ENCODE assay signal across 8 cellular contexts in genomic region chr20:45890997-45891983, GRCh38. TPM values are rescaled to one million over a fixed set of nuclear protein-coding genes. Genes with fewer than 3 reads are reported as not detected.
A peak's percentile ranks its signal among the peaks of the same experiment; 100 is the strongest.
DNase-seq lines count a peak whose midpoint lies in the region; TF ChIP-seq lines count a peak whose summit lies in the region.

CTSA (plus strand) TSS chr20:45891335; CDS start chr20:45891569, 234 bp downstream.
A gene with protein sequence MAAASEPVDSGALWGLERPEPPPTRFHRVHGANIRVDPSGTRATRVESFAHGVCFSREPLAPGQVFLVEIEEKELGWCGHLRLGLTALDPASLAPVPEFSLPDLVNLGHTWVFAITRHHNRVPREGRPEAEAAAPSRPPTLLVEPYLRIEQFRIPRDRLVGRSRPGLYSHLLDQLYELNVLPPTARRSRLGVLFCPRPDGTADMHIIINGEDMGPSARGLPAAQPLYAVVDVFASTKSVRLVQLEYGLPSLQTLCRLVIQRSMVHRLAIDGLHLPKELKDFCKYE (minus strand): TSS chr20:45891208. CDS start chr20:45890991, 217 bp downstream.

- H3K4me1 ChIP-seq in Loucy (ENCODE audit: insufficient read depth, low read length, poor library complexity, severe bottlenecking), result peaks cover 15% of the 10 kb centered on the region

- no peaks in the 10 kb centered on the region for H3K9me2 ChIP-seq in Loucy (replicated peaks; ENCODE audit: low read depth, low read length)

- no peaks in the 10 kb centered on the region for H3K9me3 ChIP-seq in Loucy (ENCODE audit: insufficient read depth, low read depth, low read length)

- 0 out of 2 replicates have a peak, but pooled peaks cover 4% of the 10 kb centered on the region for H3K79me2 ChIP-seq in Loucy (ENCODE audit: insufficient read depth, low read length)

- no peaks in the 10 kb centered on the region for H3F3A ChIP-seq in Loucy (ENCODE audit: low read depth)

- H3K4me3 ChIP-seq in Loucy (ENCODE audit: low read length, poor library complexity, severe bottlenecking), result peak within 1 kb of the TSS; percentile 81

- peak; percentile 92 for DNase-seq in EL
- peak; percentile 78 for DNase-seq in H4 (ENCODE audit: low spot score)
- DNase-seq in SK-N-DZ (ENCODE audit: low spot score), result peak; percentile 96
- peak; percentile 87 for DNase-seq in activated naive CD4-positive, alpha-beta T cell treated with anti-CD3 and anti-CD28 coated beads, Interleukin-2, amount 50 U/mL, for 16 hours
- DNase-seq in globus pallidus (ENCODE audit: low spot score), result peak; percentile 89
- peak; percentile 85 for DNase-seq in occipital lobe (lab: John Stamatoyannopoulos, UW)
- peak; percentile 95 for DNase-seq in superior temporal gyrus (ENCODE audit: extremely low spot score)

- H2AFZ ChIP-seq in Loucy (ENCODE audit: low read length), result peak within 1 kb of the TSS; percentile 96

- no peak for TF ChIP-seq CTCF in Loucy (conservative IDR thresholded peaks at IDR 0.05; ENCODE audit: low read length)

- H4K20me1 ChIP-seq in Loucy (ENCODE audit: insufficient read depth, low read length, poor library complexity, severe bottlenecking), result no peaks in the 10 kb centered on the region

- peak within 1 kb of the TSS; percentile 84 for H3K4me2 ChIP-seq in Loucy (ENCODE audit: low read depth, low read length, poor library complexity, severe bottlenecking)

- H3K36me3 ChIP-seq in Loucy (ENCODE audit: insufficient read depth, low read length), result no peaks in the 10 kb centered on the region

- H3K9ac ChIP-seq in Loucy (ENCODE audit: low read depth, low read length, poor library complexity, severe bottlenecking), result peak within 1 kb of the TSS; percentile 72

- no peaks in the 10 kb centered on the region for H3K27me3 ChIP-seq in Loucy (ENCODE audit: insufficient read depth, low read length, poor library complexity, severe bottlenecking)

RNA-seq across cellular contexts. Expression of gene CTSA, which starts in this region (rescaled TPM):
- total RNA-seq in H4 (2014; rRNA removed; shearing (Covaris generic)), result 102 and 150 TPM in 2 replicates
- 42.6 and 48.7 TPM in 2 replicates for polyA plus RNA-seq in SK-N-DZ (2014; cell fraction: cytosol; rRNA removed)
- 183 and 260 TPM in 2 replicates for polyA plus RNA-seq in SK-N-DZ (2014; cell fraction: nucleus; rRNA removed)
- total RNA-seq in occipital lobe, result 15.8 TPM

RNA-seq across cellular contexts. Expression of the second gene that starts in this region (rescaled TPM):
- 0.99 and 1.8 TPM in 2 replicates for total RNA-seq in H4 (2014; rRNA removed; shearing (Covaris generic))
- polyA plus RNA-seq in SK-N-DZ (2014; cell fraction: cytosol; rRNA removed), result 12.8 and 18.3 TPM in 2 replicates
- polyA plus RNA-seq in SK-N-DZ (2014; cell fraction: nucleus; rRNA removed), result 23.6 and 36.5 TPM in 2 replicates
- total RNA-seq in occipital lobe, result 2.8 TPM

Comparison
In these comparisons a context has a peak if more than half of its experiments do, and no peak if none do; other contexts are left out.
1. Peak in every context shown above with its lines: DNase-seq and H3K4me3 ChIP-seq.